Comparison of ENCODE assay signal across 15 cellular contexts in genomic region chr4:184322328-184323025, GRCh38.
DNase-seq lines count a peak whose midpoint lies in the region; ATAC-seq and TF ChIP-seq lines count a peak whose summit lies in the region.
"Had no signal": no experiment of that assay in that cellular context is flagged by ENCODE, and none has a peak within 500 bp of the region (broad histone marks: within the 10 kb centered on the region; RNA-seq: fewer than 3 reads in every experiment).

No MANE protein-coding gene starts in this region.

- H3K36me3 ChIP-seq in HEK293 (ENCODE audit: control insufficient read depth in 2 of 2, insufficient read depth in 1 of 2, low read length in 2 of 2) (no peaks in the 10 kb centered on the region), heart right ventricle (no peaks in the 10 kb centered on the region)
- H3K36me3 ChIP-seq: SJSA1 had no signal

- H3K4me1 ChIP-seq in HEK293 (ENCODE audit: control insufficient read depth, insufficient read depth, low read length) = no peaks in the 10 kb centered on the region
- peaks cover 5% of the 10 kb centered on the region for H3K4me1 ChIP-seq in foreskin keratinocyte
- peaks cover 0 to 3% (median 0%) of the 10 kb centered on the region in 9 donors for H3K4me1 ChIP-seq in heart right ventricle
- H3K4me1 ChIP-seq: SJSA1 had no signal

- H3K9me3 Mint-ChIP-seq in activated B cell treated with CpG ODN at 0.5 μM for 24 hours = no peaks in the 10 kb centered on the region
- H3K9me3 Mint-ChIP-seq: HFFc6 had no signal

- peaks cover 61% of the 10 kb centered on the region for H3K4me1 Mint-ChIP-seq in activated B cell treated with CpG ODN at 0.5 μM for 24 hours

- no peak overlapping the region for H3K27ac ChIP-seq in HEK293 (ENCODE audit: extremely low read depth, low read depth, low read length)
- H3K27ac ChIP-seq in foreskin keratinocyte = no peak overlapping the region
- H3K27ac ChIP-seq in heart right ventricle = no peak overlapping the region
- H3K27ac ChIP-seq: SJSA1 had no signal

- no peak overlapping the region for H3K4me3 ChIP-seq in HEK293 (ENCODE audit: low read depth, low read length)
- no peak overlapping the region for H3K4me3 ChIP-seq in heart right ventricle
- H3K4me3 ChIP-seq: SJSA1 had no signal

- no peaks in the 10 kb centered on the region for H3K27me3 Mint-ChIP-seq in activated B cell treated with CpG ODN at 0.5 μM for 24 hours

- POLR2A ChIA-PET in HEK293 (lab: Yijun Ruan, JAX) = interaction anchor here (0.7 kb wide), 1 partner anchor 51 kb away, joined by 4 read pairs; no protein-coding TSS in a partner anchor
- POLR2A ChIA-PET in activated B cell treated with CpG ODN at 0.5 μM for 24 hours (lab: Charles Lee) = interaction anchor here (0.6 to 1.2 kb wide), 3 partner anchors 8 to 145 kb away, joined by 3 to 5 read pairs (median 4); no protein-coding TSS in a partner anchor

- H3K27ac Mint-ChIP-seq in activated B cell treated with CpG ODN at 0.5 μM for 24 hours = peak overlapping the region; percentile 18
- H3K27ac Mint-ChIP-seq: HFFc6 had no signal

- ATAC-seq in activated B cell treated with CpG ODN at 0.5 μM for 24 hours (ENCODE audit: low read depth) (no peak), foreskin keratinocyte (peak; percentile 89), heart right ventricle (no peak)
- ATAC-seq: HepG2 had no signal

- no peak overlapping the region for H3K4me3 Mint-ChIP-seq in activated B cell treated with CpG ODN at 0.5 μM for 24 hours
- H3K4me3 Mint-ChIP-seq: HFFc6 had no signal

- CTCF ChIA-PET in HEK293 (lab: Yijun Ruan, JAX) (no interaction called here), activated B cell treated with CpG ODN at 0.5 μM for 24 hours (lab: Charles Lee) (interaction anchor here (1.1 kb wide), 1 partner anchor 184 kb away, joined by 3 read pairs; no protein-coding TSS in a partner anchor)

- intact Hi-C loops in activated B cell treated with CpG ODN at 0.5 μM for 24 hours (cut with micrococcal nuclease) (no loop called here), heart right ventricle (cut with DNase I) (no loop called here)

- TF ChIP-seq CTCF in HEK293 (tag by site-specific recombination; IDR thresholded peaks at IDR 0.05) (no peak), activated B cell treated with CpG ODN at 0.5 μM for 24 hours (IDR thresholded peaks at IDR 0.05) (no peak), foreskin keratinocyte (conservative IDR thresholded peaks at IDR 0.05) (no peak), heart right ventricle (IDR thresholded peaks at IDR 0.05) (no peak)

- H3K27me3 ChIP-seq in foreskin keratinocyte = no peaks in the 10 kb centered on the region
- no peaks in the 10 kb centered on the region for H3K27me3 ChIP-seq in heart right ventricle
- H3K27me3 ChIP-seq: SJSA1 had no signal

- 97 to 99% methylated on average over 2 of the region's 2 CpGs for WGBS in heart right ventricle, 2 donors

- H3K9me3 ChIP-seq in HEK293 (ENCODE audit: control insufficient read depth, insufficient read depth, low read depth, low read length) (no peaks in the 10 kb centered on the region), heart right ventricle (no peaks in the 10 kb centered on the region)
- H3K9me3 ChIP-seq: SJSA1 had no signal

- no peaks in the 10 kb centered on the region for H3K36me3 Mint-ChIP-seq in activated B cell treated with CpG ODN at 0.5 μM for 24 hours (ENCODE audit: low read depth)

- DNase-seq in A172 (ENCODE audit: low spot score) (peak; percentile 44), activated B cell treated with CpG ODN at 0.5 μM for 24 hours (no peak), foreskin keratinocyte (peak; percentile 42 to 73), heart right ventricle (no peak), Ammon's horn (ENCODE audit: low spot score) (no peak), T-helper 1 cell (no peak)
- DNase-seq: ACHN, DMS 273 treated with DMSO at 0.1 percent for 48 hours, HFFc6, NCI-H1417 treated with DMSO at 0.1 percent for 48 hours, NCI-H2029 treated with DMSO at 0.1 percent for 48 hours, NCI-H510A treated with DMSO at 0.1 percent for 48 hours had no signal

TF ChIP-seq in HEK293, 187 proteins besides CTCF, POLR2A, EP300 and RAD21:
- TF ChIP-seq SETDB1 (IDR thresholded peaks at IDR 0.05; ENCODE audit: insufficient read length, low read length) = no peak
- peak; percentile 13; the same call in 1 of the 2 replicates for TF ChIP-seq ZNF146 (tag by site-specific recombination; IDR thresholded peaks at IDR 0.05)
TF ChIP-seq in HEK293: peak in this region for 1.

Comparison
In these comparisons a context has a peak if more than half of its experiments do, and no peak if none do; other contexts are left out.
1. DNase-seq: peak in A172 (single experiment) and foreskin keratinocyte (2 of 2); none in activated B cell treated with CpG ODN at 0.5 μM for 24 hours (single experiment), heart right ventricle (0 of 2), Ammon's horn (single experiment) and T-helper 1 cell (0 of 5).